ENCODE assay signal across 8 cellular contexts in genomic region chr2:173962583-173963110, GRCh38. TPM values are rescaled to one million over a fixed set of nuclear protein-coding genes. Genes with fewer than 3 reads are reported as not detected.
DNase-seq lines count a peak whose midpoint lies in the region; ATAC-seq and TF ChIP-seq lines count a peak whose summit lies in the region.

No MANE protein-coding gene starts in this region.

- H2BK15ac ChIP-seq in IMR-90 (ENCODE audit: low read depth, low read length) = no peak overlapping the region

- no CpG with 5 or more reads among the region's 4 CpGs for WGBS in IMR-90 (ENCODE audit: extremely low coverage in 2 of 2, insufficient read length in 1 of 2), 2 experiments

- intact Hi-C loops in IMR-90 (cut with micrococcal nuclease) (loop anchor here (2.0 to 10.0 kb wide), 3 partner anchors 282 to 390 kb away; partner anchors contain the start of gene OLA1), MCF 10A (cut with micrococcal nuclease) (loop anchor here (10.0 kb wide), 2 partner anchors 282 to 382 kb away; partner anchors contain the start of gene OLA1)

- TF ChIP-seq RAD21 in IMR-90 (IDR thresholded peaks at IDR 0.05; ENCODE audit: low read length) = no peak

- H3K9me1 ChIP-seq in IMR-90 (ENCODE audit: insufficient read depth, low read length) = no peaks in the 10 kb centered on the region

- H3K27me3 Mint-ChIP-seq in MCF 10A (ENCODE audit: insufficient read depth, unreplicated experiment) = no peaks in the 10 kb centered on the region

- no peak overlapping the region for H2BK20ac ChIP-seq in IMR-90 (ENCODE audit: low read depth, low read length)

- peak overlapping the region; percentile 80; the same call in 1 of the 2 replicates for H3K14ac ChIP-seq in IMR-90 (replicated peaks; ENCODE audit: low read depth, low read length)

- TF ChIP-seq POLR2A in IMR-90 (IDR thresholded peaks at IDR 0.05; ENCODE audit: low read depth, low read length) = no peak

- H4K91ac ChIP-seq in IMR-90 (ENCODE audit: insufficient read depth, low read depth, low read length) = no peak overlapping the region

- H3K4me2 ChIP-seq in IMR-90 (ENCODE audit: low read depth, low read length) = peak overlapping the region; percentile 93

- no peak for TF ChIP-seq CTCF in BJ (IDR thresholded peaks at IDR 0.05; ENCODE audit: insufficient read depth, low read depth, low read length)
- no peak for TF ChIP-seq CTCF in IMR-90 (conservative IDR thresholded peaks at IDR 0.05; ENCODE audit: low read depth, low read length)
- TF ChIP-seq CTCF in MCF 10A (IDR thresholded peaks at IDR 0.05; ENCODE audit: unreplicated experiment) = no peak

- no peaks in the 10 kb centered on the region for H3K36me3 ChIP-seq in BJ (ENCODE audit: control insufficient read depth, insufficient read depth, low read length)
- H3K36me3 ChIP-seq in IMR-90 (ENCODE audit: control insufficient read depth, insufficient read depth, low read length) = peaks cover 2% of the 10 kb centered on the region; the same call in 1 of the 2 replicates
- no peaks in the 10 kb centered on the region for H3K36me3 ChIP-seq in mucosa of rectum (ENCODE audit: control insufficient read depth in 2 of 2, insufficient read depth in 2 of 2, low read length in 2 of 2)

- no peak overlapping the region for H3K18ac ChIP-seq in IMR-90 (ENCODE audit: low read depth, low read length)

- H2AK9ac ChIP-seq in IMR-90 (replicated peaks; ENCODE audit: low read depth, low read length, poor library complexity) = no peak overlapping the region

- H3K4me1 ChIP-seq in IMR-90 (ENCODE audit: control insufficient read depth, insufficient read depth, low read length) (peaks cover 6% of the 10 kb centered on the region), mucosa of rectum (ENCODE audit: control insufficient read depth in 2 of 2, insufficient read depth in 2 of 2, low read length in 2 of 2) (peaks cover 24 to 32% of the 10 kb centered on the region in 2 donors)

- no peak overlapping the region for H4K8ac ChIP-seq in IMR-90 (ENCODE audit: low read depth in 2 of 2, low read length in 2 of 2)

- peaks cover 26% of the 10 kb centered on the region for H3K4me1 Mint-ChIP-seq in MCF 10A (ENCODE audit: insufficient read depth, unreplicated experiment)

- H3K56ac ChIP-seq in IMR-90 (ENCODE audit: extremely low read depth, insufficient read depth, low read length) = no peak overlapping the region

- no peak overlapping the region for H2BK120ac ChIP-seq in IMR-90 (ENCODE audit: low read depth, low read length)

- peak overlapping the region; percentile 87 for H3K4me3 Mint-ChIP-seq in MCF 10A (ENCODE audit: unreplicated experiment)

- no peak overlapping the region for H2AK5ac ChIP-seq in IMR-90 (ENCODE audit: low read depth, low read length)

- H4K20me1 ChIP-seq in IMR-90 (ENCODE audit: insufficient read depth, low read length) = peaks cover 28% of the 10 kb centered on the region

- no peak overlapping the region; the same call in 1 of the 2 replicates for H3K4ac ChIP-seq in IMR-90 (ENCODE audit: low read depth, low read length)

- no peaks in the 10 kb centered on the region for H3K9me3 Mint-ChIP-seq in MCF 10A (ENCODE audit: unreplicated experiment)

- H3K9ac ChIP-seq in IMR-90 (ENCODE audit: low read depth, low read length) (peak overlapping the region; percentile 93; the same call in 1 of the 2 replicates), mucosa of rectum (ENCODE audit: low read depth in 1 of 2, low read length in 2 of 2) (peak overlapping the region; percentile 83 to 88)

- DNase-seq in BJ (ENCODE audit: low read depth) = no peak
- no peak for DNase-seq in IMR-90
- DNase-seq in MCF 10A (ENCODE audit: unreplicated experiment) = no peak

- H3K4me3 ChIP-seq in BJ (ENCODE audit: low read depth, low read length) (peak overlapping the region; percentile 93), IMR-90 (ENCODE audit: insufficient read depth, low read depth, low read length) (peak overlapping the region; percentile 92), mucosa of rectum (ENCODE audit: low read length in 2 of 2) (peak overlapping the region; percentile 78 to 89)

- CTCF ChIA-PET in BJ (lab: Yijun Ruan, JAX) = interaction anchor here (0.6 to 1.2 kb wide), 6 partner anchors 9 to 382 kb away, joined by 3 to 4 read pairs (median 3); no protein-coding TSS in a partner anchor
- CTCF ChIA-PET in IMR-90 (lab: Yijun Ruan, JAX) = interaction anchor here (1.3 kb wide), 1 partner anchor 379 kb away, joined by 3 read pairs; no protein-coding TSS in a partner anchor
- CTCF ChIA-PET in MCF 10A (lab: Yijun Ruan, JAX) = interaction anchor here (0.6 to 1.2 kb wide), 3 partner anchors 17 to 382 kb away, joined by 3 read pairs; no protein-coding TSS in a partner anchor

- dilution Hi-C loops in IMR-90 (cut with HindIII; ENCODE audit: low sequenced_read_pairs, unreplicated experiment) = no loop called here

- peaks cover 11 to 19% of the 10 kb centered on the region in 2 experiments; a peak in 2 of 4 replicates for H3K79me1 ChIP-seq in IMR-90 (ENCODE audit: low read depth in 1 of 2, low read length in 2 of 2)

- POLR2A ChIA-PET in BJ (lab: Charles Lee) = no interaction called here
- POLR2A ChIA-PET in IMR-90 (lab: Charles Lee; ENCODE audit: unreplicated experiment) = interaction anchor here (0.6 to 0.8 kb wide), 2 partner anchors 20 to 423 kb away, joined by 4 read pairs; no protein-coding TSS in a partner anchor
- POLR2A ChIA-PET in MCF 10A (lab: Yijun Ruan, JAX) = interaction anchor here (0.5 to 5.0 kb wide), 27 partner anchors 10 to 752 kb away, joined by 3 to 44 read pairs (median 4); no protein-coding TSS in a partner anchor

- peak overlapping the region; percentile 86 for H3K23ac ChIP-seq in IMR-90 (ENCODE audit: low read depth, low read length)

- H3K36me3 Mint-ChIP-seq in MCF 10A (ENCODE audit: insufficient read depth, unreplicated experiment) = peaks cover 15% of the 10 kb centered on the region

- H2BK5ac ChIP-seq in IMR-90 (ENCODE audit: low read depth, low read length, poor library complexity, severe bottlenecking) = peak overlapping the region; percentile 96

- no peak overlapping the region for H4K5ac ChIP-seq in IMR-90 (ENCODE audit: low read depth, low read length)

- in situ Hi-C loops in IMR-90 (cut with MboI; ENCODE audit: low sequenced_read_pairs) = no loop called here

- ATAC-seq in IMR-90 (ENCODE audit: low read depth) (no peak), HG02623 (IDR thresholded peaks at IDR 0.05; ENCODE audit: unreplicated experiment) (no peak), HG03280 (IDR thresholded peaks at IDR 0.05; ENCODE audit: unreplicated experiment) (no peak), GM18907 (IDR thresholded peaks at IDR 0.05; ENCODE audit: unreplicated experiment) (no peak), GM21723 (IDR thresholded peaks at IDR 0.05; ENCODE audit: unreplicated experiment) (no peak)

- no TSS peak for BruUV-seq in IMR-90 (replicated peaks; lab: Mats Ljungman, UMichigan)
- TSS peak; percentile 34 for BruUV-seq in MCF 10A (replicated peaks; lab: Mats Ljungman, UMichigan)

- H3K27ac Mint-ChIP-seq in MCF 10A (ENCODE audit: low read depth, unreplicated experiment) = peak overlapping the region; percentile 94

- H3K27ac ChIP-seq in IMR-90 (ENCODE audit: insufficient read depth, low read length) = no peak overlapping the region
- H3K27ac ChIP-seq in mucosa of rectum (ENCODE audit: low read depth in 2 of 2, low read length in 2 of 2) = peak overlapping the region; percentile 100

- H3K9me3 ChIP-seq in IMR-90 (ENCODE audit: control insufficient read depth, insufficient read depth, low read length) (no peaks in the 10 kb centered on the region), mucosa of rectum (ENCODE audit: control insufficient read depth in 2 of 2, low read length in 2 of 2) (no peaks in the 10 kb centered on the region)

- H2AFZ ChIP-seq in IMR-90 (replicated peaks; ENCODE audit: low read length, poor library complexity) = no peak overlapping the region

- H3K27me3 ChIP-seq in BJ (ENCODE audit: control insufficient read depth, insufficient read depth, low read length) (no peaks in the 10 kb centered on the region), IMR-90 (ENCODE audit: control insufficient read depth, insufficient read depth, low read length) (no peaks in the 10 kb centered on the region), mucosa of rectum (ENCODE audit: control insufficient read depth in 2 of 2, insufficient read depth in 2 of 2, low read length in 2 of 2) (no peaks in the 10 kb centered on the region)

TF ChIP-seq in IMR-90, 13 proteins besides CTCF, POLR2A, EP300 and RAD21:
- no peak for TF ChIP-seq CHD1 (IDR thresholded peaks at IDR 0.05; ENCODE audit: low read depth, low read length)
- TF ChIP-seq MXI1 (IDR thresholded peaks at IDR 0.05; ENCODE audit: borderline replicate concordance, low read depth, low read length) = no peak

RNA-seq across cellular contexts. Expression of gene SP3, which starts 2.5 kb away (rescaled TPM):
- polyA plus RNA-seq in BJ (2011; rRNA removed) (33.2 and 50.0 TPM in 2 replicates), IMR-90 (2012; rRNA removed) (19.9 and 26.7 TPM in 2 replicates)
- 41.2 and 44.3 TPM in 2 replicates for polyA minus RNA-seq in BJ (2011; rRNA and poly(A)+ RNA removed)
- total RNA-seq in IMR-90 (2012; rRNA removed) (136 and 137 TPM in 2 replicates), MCF 10A (2022) (62.1 and 73.8 TPM in 2 replicates)
- 4.2 and 6.6 TPM in 2 replicates for polyA plus RNA-seq in IMR-90 (2012; cell fraction: cytosol; rRNA removed)
- 6.3 and 36.0 TPM in 2 replicates for polyA plus RNA-seq in IMR-90 (2012; cell fraction: nucleus; rRNA removed; ENCODE audit: low replicate concordance)
